Comparison of ENCODE assay signal across 32 cellular contexts in genomic region chr1:204227996-204228785, GRCh38. TPM values are rescaled to one million over a fixed set of nuclear protein-coding genes. Genes with fewer than 3 reads are reported as not detected.
"Had no signal": no experiment of that assay in that cellular context is flagged by ENCODE, and none has a peak within 500 bp of the region (broad histone marks: within the 10 kb centered on the region; RNA-seq: fewer than 3 reads in every experiment).

No MANE protein-coding gene starts in this region.

- H3K36me3 ChIP-seq: adrenal gland had no signal

- H3K27me3 ChIP-seq: adrenal gland had no signal

- H3K4me3 Mint-ChIP-seq: activated CD4-positive, alpha-beta T cell treated with anti-CD3 and anti-CD28 coated beads for 36 hours; activated CD4-positive, alpha-beta T cell treated with anti-CD3 and anti-CD28 coated beads, Interleukin-2, amount 10 ng/mL, durations not matched to agents 7 days and 5 days; activated CD8-positive, alpha-beta T cell treated with anti-CD3 and anti-CD28 coated beads, Interleukin-2, amount 10 ng/mL, durations not matched to agents 7 days and 5 days; activated naive CD4-positive, alpha-beta T cell treated with anti-CD3 and anti-CD28 coated beads for 36 hours; activated T-cell treated with anti-CD3 and anti-CD28 coated beads, Interleukin-2, amount 50 U/mL, for 4 hours; activated T-helper 1 cell treated with anti-CD3 and anti-CD28 coated beads, Interleukin-12 subunit alpha, Interleukin-12 subunit beta, Interleukin-2, Interleukin-4 antibody, amounts not matched to agents 30 ng/mL and 10 ng/mL and 1 ng/mL, durations not matched to agents 14 hours and 24 hours and 36 hours; brain; T-helper 2 cell treated with Interferon-gamma antibody and Interleukin-4, amounts not matched to agents 5 μg/mL and 100 μg/mL, for 36 hours; WTC11 had no signal

- H3K4me3 ChIP-seq: adrenal gland, SK-N-MC had no signal

- H3K36me3 Mint-ChIP-seq: activated naive CD4-positive, alpha-beta T cell treated with anti-CD3 and anti-CD28 coated beads, Interleukin-2, amount 50 U/mL, for 72 hours had no signal

- DNase-seq: activated CD4-positive, alpha-beta T cell treated with anti-CD3 and anti-CD28 coated beads for 36 hours; activated CD4-positive, alpha-beta T cell treated with anti-CD3 and anti-CD28 coated beads, Interleukin-2, amount 10 ng/mL, durations not matched to agents 7 days and 5 days; activated CD4-positive, alpha-beta T cell treated with anti-CD3 and anti-CD28 coated beads, Interleukin-2, amount 50 U/mL, for 48 hours; activated CD8-positive, alpha-beta T cell treated with anti-CD3 and anti-CD28 coated beads, Interleukin-2, amount 10 ng/mL, durations not matched to agents 7 days and 5 days; activated gamma-delta T cell treated with Interleukin-2 at 50 U/mL for 16 hours; activated naive CD4-positive, alpha-beta T cell treated with anti-CD3 and anti-CD28 coated beads for 36 hours; activated T-cell treated with anti-CD3 and anti-CD28 coated beads, Interleukin-2, amount 50 U/mL, for 4 hours; adrenal gland; central memory CD4-positive, alpha-beta T cell; Karpas-422; KBM-7; NCI-H1105; NCI-H1436; NCI-H1694; NCI-H2029; NCI-H345; NCI-H510A; NCI-H526; NCI-H748 treated with DMSO at 0.1 percent for 48 hours; NK-92 treated with Interleukin-12 subunit alpha and Interleukin-12 subunit beta, amount 100 ng/mL, for 24 hours; Right ventricle myocardium superior had no signal

- H3K27me3 Mint-ChIP-seq: activated CD4-positive, alpha-beta T cell treated with anti-CD3 and anti-CD28 coated beads for 36 hours had no signal

- ATAC-seq: activated CD4-positive, alpha-beta T cell treated with anti-CD3 and anti-CD28 coated beads for 36 hours; activated CD4-positive, CD25-positive, alpha-beta regulatory T cell treated with anti-CD3 and anti-CD28 coated beads, Interleukin-2, amount 50 U/mL, for 24 hours; activated CD8-positive, alpha-beta T cell treated with anti-CD3 and anti-CD28 coated beads, Interleukin-2, amount 10 ng/mL, durations not matched to agents 7 days and 5 days; activated naive CD4-positive, alpha-beta T cell treated with anti-CD3 and anti-CD28 coated beads, Interleukin-2, amount 50 U/mL, for 72 hours; activated T-cell treated with anti-CD3 and anti-CD28 coated beads, Interleukin-2, amount 50 U/mL, for 4 hours; WTC11 had no signal

- H3K4me1 Mint-ChIP-seq: activated CD4-positive, alpha-beta T cell treated with anti-CD3 and anti-CD28 coated beads for 36 hours; activated CD4-positive, alpha-beta T cell treated with anti-CD3 and anti-CD28 coated beads, Interleukin-2, amount 10 ng/mL, durations not matched to agents 7 days and 5 days; brain had no signal

- H3K9me3 ChIP-seq: adrenal gland had no signal

- H3K27ac ChIP-seq: adrenal gland, SK-N-MC had no signal

- H3K4me1 ChIP-seq: adrenal gland had no signal

- H3K27ac Mint-ChIP-seq: activated CD4-positive, alpha-beta T cell treated with anti-CD3 and anti-CD28 coated beads for 36 hours; activated CD4-positive, alpha-beta T cell treated with anti-CD3 and anti-CD28 coated beads, Interleukin-2, amount 10 ng/mL, durations not matched to agents 7 days and 5 days; activated CD8-positive, alpha-beta T cell treated with anti-CD3 and anti-CD28 coated beads, Interleukin-2, amount 10 ng/mL, durations not matched to agents 7 days and 5 days; activated naive CD4-positive, alpha-beta T cell treated with anti-CD3 and anti-CD28 coated beads for 36 hours; activated naive CD4-positive, alpha-beta T cell treated with anti-CD3 and anti-CD28 coated beads, Interleukin-2, amount 50 U/mL, for 72 hours; activated T-helper 1 cell treated with anti-CD3 and anti-CD28 coated beads, Interleukin-12 subunit alpha, Interleukin-12 subunit beta, Interleukin-2, Interleukin-4 antibody, amounts not matched to agents 30 ng/mL and 10 ng/mL and 1 ng/mL, durations not matched to agents 14 hours and 24 hours and 36 hours; T-helper 2 cell treated with Interferon-gamma antibody and Interleukin-4, amounts not matched to agents 5 μg/mL and 100 μg/mL, for 36 hours; WTC11 had no signal

RNA-seq across cellular contexts. Expression of gene GOLT1A, which starts 14.4 kb away (rescaled TPM):
- total RNA-seq: activated CD4-positive, alpha-beta T cell treated with anti-CD3 and anti-CD28 coated beads, Interleukin-2, amount 10 ng/mL, durations not matched to agents 7 days and 5 days; activated CD8-positive, alpha-beta T cell treated with anti-CD3 and anti-CD28 coated beads, Interleukin-2, amount 10 ng/mL, durations not matched to agents 7 days and 5 days; activated naive CD4-positive, alpha-beta T cell treated with anti-CD3 and anti-CD28 coated beads for 36 hours; activated T-cell treated with anti-CD3 and anti-CD28 coated beads, Interleukin-2, amount 50 U/mL, for 4 hours; activated T-helper 1 cell treated with anti-CD3 and anti-CD28 coated beads, Interleukin-12 subunit alpha, Interleukin-12 subunit beta, Interleukin-2, Interleukin-4 antibody, amounts not matched to agents 30 ng/mL and 10 ng/mL and 1 ng/mL, durations not matched to agents 14 hours and 24 hours and 36 hours; OCI-LY7; Right ventricle myocardium superior; T-helper 1 cell treated with Interleukin-12 subunit alpha and Interleukin-12 subunit beta and Interleukin-4 antibody, amounts not matched to agents 30 ng/mL and 1 ng/mL, for 36 hours had no signal

RNA-seq across cellular contexts. Expression of gene KISS1, which starts 31.9 kb away (rescaled TPM):
- total RNA-seq: activated CD4-positive, alpha-beta T cell treated with anti-CD3 and anti-CD28 coated beads for 36 hours; activated CD4-positive, alpha-beta T cell treated with anti-CD3 and anti-CD28 coated beads, Interleukin-2, amount 10 ng/mL, durations not matched to agents 7 days and 5 days; activated CD8-positive, alpha-beta T cell treated with anti-CD3 and anti-CD28 coated beads, Interleukin-2, amount 10 ng/mL, durations not matched to agents 7 days and 5 days; activated naive CD4-positive, alpha-beta T cell treated with anti-CD3 and anti-CD28 coated beads for 36 hours; activated T-cell treated with anti-CD3 and anti-CD28 coated beads, Interleukin-2, amount 50 U/mL, for 4 hours; activated T-helper 1 cell treated with anti-CD3 and anti-CD28 coated beads, Interleukin-12 subunit alpha, Interleukin-12 subunit beta, Interleukin-2, Interleukin-4 antibody, amounts not matched to agents 30 ng/mL and 10 ng/mL and 1 ng/mL, durations not matched to agents 14 hours and 24 hours and 36 hours; adrenal gland; cerebellum; MCF 10A; OCI-LY7; Right ventricle myocardium superior; T-helper 1 cell treated with Interleukin-12 subunit alpha and Interleukin-12 subunit beta and Interleukin-4 antibody, amounts not matched to agents 30 ng/mL and 1 ng/mL, for 36 hours had no signal
